In genomic region chr17:16941072-16941641, GRCh38 we compare ENCODE assay signal across 18 cellular contexts. TPM values are rescaled to one million over a fixed set of nuclear protein-coding genes. Genes with fewer than 3 reads are reported as not detected.
DNase-seq lines count a peak whose midpoint lies in the region; ATAC-seq and TF ChIP-seq lines count a peak whose summit lies in the region.
"Had no signal": no experiment of that assay in that cellular context is flagged by ENCODE, and none has a peak within 500 bp of the region (broad histone marks: within the 10 kb centered on the region; RNA-seq: fewer than 3 reads in every experiment).

No MANE protein-coding gene starts in this region.

- WGBS in testis, 2 donors, result 91 to 96% methylated on average over 10 of the region's 10 CpGs

- intact Hi-C loops in testis (cut with DNase I; ENCODE audit: low total_unique reads), result no loop called here
- intact Hi-C loops in CD4-positive, alpha-beta memory T cell (cut with micrococcal nuclease), result no loop called here

- no peaks in the 10 kb centered on the region for H3K4me1 Mint-ChIP-seq in activated CD8-positive, alpha-beta memory T cell treated with anti-CD3 and anti-CD28 coated beads, Interleukin-2, amount 10 ng/mL, durations not matched to agents 7 days and 5 days
- no peaks in the 10 kb centered on the region for H3K4me1 Mint-ChIP-seq in neural crest cell
- no peaks in the 10 kb centered on the region for H3K4me1 Mint-ChIP-seq in CD4-positive, alpha-beta memory T cell

- H3K36me3 ChIP-seq in testis (ENCODE audit: low read depth, missing control alignments) (no peaks in the 10 kb centered on the region), BE2C (no peaks in the 10 kb centered on the region)
- no peaks in the 10 kb centered on the region for H3K36me3 ChIP-seq in CD4-positive, alpha-beta memory T cell (ENCODE audit: insufficient read depth, low read length)
- H3K36me3 ChIP-seq: BLaER1 had no signal

- no peaks in the 10 kb centered on the region for H3K36me3 Mint-ChIP-seq in activated CD8-positive, alpha-beta memory T cell treated with anti-CD3 and anti-CD28 coated beads, Interleukin-2, amount 10 ng/mL, durations not matched to agents 7 days and 5 days
- H3K36me3 Mint-ChIP-seq in neural crest cell (ENCODE audit: low read depth), result no peaks in the 10 kb centered on the region
- H3K36me3 Mint-ChIP-seq in CD4-positive, alpha-beta memory T cell, result no peaks in the 10 kb centered on the region

- H3K27ac Mint-ChIP-seq in activated CD8-positive, alpha-beta memory T cell treated with anti-CD3 and anti-CD28 coated beads, Interleukin-2, amount 10 ng/mL, durations not matched to agents 7 days and 5 days, result no peak overlapping the region
- H3K27ac Mint-ChIP-seq in neural crest cell (ENCODE audit: unreplicated experiment), result peak overlapping the region; percentile 58
- peak overlapping the region in 1 of 7 donors; percentile 2 for H3K27ac Mint-ChIP-seq in CD4-positive, alpha-beta memory T cell

- no peak for ATAC-seq in activated CD8-positive, alpha-beta memory T cell treated with anti-CD3 and anti-CD28 coated beads, Interleukin-2, amount 10 ng/mL, durations not matched to agents 7 days and 5 days
- ATAC-seq in GM18907 (IDR thresholded peaks at IDR 0.05; ENCODE audit: unreplicated experiment), result no peak

- POLR2A ChIA-PET in CD4-positive, alpha-beta memory T cell (lab: Charles Lee; ENCODE audit: partially characterized antibody), result no interaction called here

- no peak for TF ChIP-seq CTCF in coronary artery (IDR thresholded peaks at IDR 0.05)
- no peak for TF ChIP-seq CTCF in neural crest cell (conservative IDR thresholded peaks at IDR 0.05)
- TF ChIP-seq CTCF in testis (IDR thresholded peaks at IDR 0.05), result no peak
- TF ChIP-seq CTCF in BE2C (IDR thresholded peaks at IDR 0.05; ENCODE audit: low read depth, low read length), result no peak

- H3K9me3 Mint-ChIP-seq in activated CD8-positive, alpha-beta memory T cell treated with anti-CD3 and anti-CD28 coated beads, Interleukin-2, amount 10 ng/mL, durations not matched to agents 7 days and 5 days (ENCODE audit: low read depth), result no peaks in the 10 kb centered on the region
- H3K9me3 Mint-ChIP-seq in neural crest cell, result no peaks in the 10 kb centered on the region
- no peaks in the 10 kb centered on the region for H3K9me3 Mint-ChIP-seq in CD4-positive, alpha-beta memory T cell

- peaks cover 5% of the 10 kb centered on the region for H3K27me3 Mint-ChIP-seq in activated CD8-positive, alpha-beta memory T cell treated with anti-CD3 and anti-CD28 coated beads, Interleukin-2, amount 10 ng/mL, durations not matched to agents 7 days and 5 days
- H3K27me3 Mint-ChIP-seq in neural crest cell (ENCODE audit: low read depth), result no peaks in the 10 kb centered on the region
- peaks cover 5 to 9% of the 10 kb centered on the region in 2 donors for H3K27me3 Mint-ChIP-seq in CD4-positive, alpha-beta memory T cell

- H3K4me1 ChIP-seq in testis, result no peaks in the 10 kb centered on the region
- no peaks in the 10 kb centered on the region for H3K4me1 ChIP-seq in CD4-positive, alpha-beta memory T cell (ENCODE audit: insufficient read depth, low read length)
- H3K4me1 ChIP-seq in BE2C, result no peaks in the 10 kb centered on the region

- H3K4me3 Mint-ChIP-seq in activated CD8-positive, alpha-beta memory T cell treated with anti-CD3 and anti-CD28 coated beads, Interleukin-2, amount 10 ng/mL, durations not matched to agents 7 days and 5 days, result no peak overlapping the region
- H3K4me3 Mint-ChIP-seq in neural crest cell, result no peak overlapping the region
- H3K4me3 Mint-ChIP-seq in CD4-positive, alpha-beta memory T cell, result no peak overlapping the region

- CTCF ChIA-PET in activated CD8-positive, alpha-beta memory T cell treated with anti-CD3 and anti-CD28 coated beads, Interleukin-2, amount 10 ng/mL, durations not matched to agents 7 days and 5 days (lab: Charles Lee), result interaction anchor here (1.0 kb wide), 1 partner anchor 48 kb away, joined by 3 read pairs; no protein-coding TSS in a partner anchor
- CTCF ChIA-PET in CD4-positive, alpha-beta memory T cell (lab: Charles Lee; ENCODE audit: partially characterized antibody), result no interaction called here

- H3K27me3 ChIP-seq in testis (no peaks in the 10 kb centered on the region), BE2C (no peaks in the 10 kb centered on the region)
- no peaks in the 10 kb centered on the region for H3K27me3 ChIP-seq in CD4-positive, alpha-beta memory T cell (ENCODE audit: insufficient read depth, low read length)
- H3K27me3 ChIP-seq: BLaER1 had no signal

- H3K4me3 ChIP-seq in coronary artery (no peak overlapping the region), testis (no peak overlapping the region), BE2C (ENCODE audit: low read depth, low read length) (no peak overlapping the region)
- no peak overlapping the region for H3K4me3 ChIP-seq in CD4-positive, alpha-beta memory T cell (ENCODE audit: low read length in 2 of 2)
- H3K4me3 ChIP-seq: BLaER1 had no signal

- H3K27ac ChIP-seq in coronary artery, result no peak overlapping the region
- no peak overlapping the region for H3K27ac ChIP-seq in testis
- no peak overlapping the region for H3K27ac ChIP-seq in CD4-positive, alpha-beta memory T cell (ENCODE audit: low read depth, low read length)
- H3K27ac ChIP-seq: BLaER1 had no signal

- TF ChIP-seq POLR2A in testis (IDR thresholded peaks at IDR 0.05), result no peak

- no peaks in the 10 kb centered on the region for H3K9me3 ChIP-seq in testis
- no peaks in the 10 kb centered on the region for H3K9me3 ChIP-seq in CD4-positive, alpha-beta memory T cell (ENCODE audit: control insufficient read depth in 1 of 2, low read length in 2 of 2)
- H3K9me3 ChIP-seq in BE2C, result no peaks in the 10 kb centered on the region
- H3K9me3 ChIP-seq: BLaER1 had no signal

- peak; percentile 30 for DNase-seq in activated CD8-positive, alpha-beta memory T cell treated with anti-CD3 and anti-CD28 coated beads for 24 hours
- DNase-seq in activated CD8-positive, alpha-beta memory T cell treated with anti-CD3 and anti-CD28 coated beads, Interleukin-2, amount 10 ng/mL, durations not matched to agents 7 days and 5 days, result no peak
- DNase-seq in coronary artery (ENCODE audit: low spot score) (peak; percentile 52), neural crest cell (ENCODE audit: low read depth, low spot score) (no peak), testis (peak; percentile 0), BE2C (no peak)
- no peak for DNase-seq in CD4-positive, alpha-beta memory T cell
- DNase-seq: 8988T, DMS79 treated with DMSO at 0.1 percent for 48 hours, KBM-7, MV-4-11, NCI-H1417 treated with DMSO at 0.1 percent for 48 hours, NCI-H1930, NCI-H2171 treated with DMSO at 0.1 percent for 48 hours, NCI-H446 treated with DMSO at 0.1 percent for 48 hours, NCI-H748 treated with DMSO at 0.1 percent for 48 hours had no signal

RNA-seq across cellular contexts. Expression of gene TNFRSF13B, which starts 30.8 kb away (rescaled TPM):
- not detected for total RNA-seq in activated CD8-positive, alpha-beta memory T cell treated with anti-CD3 and anti-CD28 coated beads, Interleukin-2, amount 10 ng/mL, durations not matched to agents 7 days and 5 days
- not detected in 2 replicates for total RNA-seq in neural crest cell
- total RNA-seq in testis, result not detected
- polyA plus RNA-seq in testis (ENCODE audit: insufficient read depth, low read depth, low replicate concordance), result 0.59 TPM
- not detected for total RNA-seq in CD4-positive, alpha-beta memory T cell
- polyA plus RNA-seq in CD4-positive, alpha-beta memory T cell, result under 1 TPM in 1 of 2 donors, not detected in 1; 0.78 TPM
- not detected for polyA plus RNA-seq in BE2C (2012; ENCODE audit: insufficient read depth, insufficient read length, low read depth)

Comparison
In these comparisons a context has a peak if more than half of its experiments do, and no peak if none do; other contexts are left out.
1. DNase-seq: peak in activated CD8-positive, alpha-beta memory T cell treated with anti-CD3 and anti-CD28 coated beads for 24 hours (single experiment), coronary artery (single experiment) and testis (single experiment); none in activated CD8-positive, alpha-beta memory T cell treated with anti-CD3 and anti-CD28 coated beads, Interleukin-2, amount 10 ng/mL, durations not matched to agents 7 days and 5 days (single experiment), neural crest cell (single experiment), CD4-positive, alpha-beta memory T cell (0 of 5) and BE2C (single experiment).